ENCODE assay signal across 9 cellular contexts in the genomic region with DNA sequence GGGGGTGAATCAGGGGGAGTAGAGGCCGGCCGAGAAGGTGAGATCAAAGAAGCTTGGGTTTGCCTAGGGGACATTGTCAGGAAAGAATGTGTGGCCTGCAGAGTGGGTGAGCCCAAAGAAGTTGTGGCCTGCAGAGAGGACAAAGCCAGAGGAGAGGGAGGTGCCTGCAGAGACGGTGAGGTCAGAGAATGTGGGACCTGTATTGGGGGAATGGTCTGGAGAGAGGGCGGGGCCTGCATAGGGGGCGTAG. TPM values are rescaled to one million over a fixed set of nuclear protein-coding genes. Genes with fewer than 3 reads are reported as not detected.
A peak's percentile ranks its signal among the peaks of the same experiment; 100 is the strongest.
DNase-seq lines count a peak whose midpoint lies in the region; ATAC-seq and TF ChIP-seq lines count a peak whose summit lies in the region.
"Had no signal": no experiment of that assay in that cellular context is flagged by ENCODE, and none has a peak within 500 bp of the region (broad histone marks: within the 10 kb centered on the region; RNA-seq: fewer than 3 reads in every experiment).

No MANE protein-coding gene starts in this region.

- peak overlapping the region in 1 of 2 experiments; percentile 63; a peak in 2 of 4 replicates for H3K4me3 ChIP-seq in Panc1 (ENCODE audit: low read depth in 2 of 2, low read length in 2 of 2)

- H3K9me3 Mint-ChIP-seq in endothelial cell (ENCODE audit: unreplicated experiment) (no peaks in the 10 kb centered on the region), progenitor cell of endocrine pancreas (ENCODE audit: low read depth) (peaks cover 2% of the 10 kb centered on the region)

- POLR2A ChIA-PET in Panc1 (lab: Charles Lee): no interaction called here

- no TSS peak for BruUV-seq in Panc1 (replicated peaks; lab: Mats Ljungman, UMichigan)

- H3K27ac Mint-ChIP-seq in endothelial cell (ENCODE audit: unreplicated experiment) (no peak overlapping the region), progenitor cell of endocrine pancreas (peak overlapping the region; percentile 46)

- H3K4me3 Mint-ChIP-seq in endothelial cell (ENCODE audit: unreplicated experiment): peak overlapping the region; percentile 26
- H3K4me3 Mint-ChIP-seq in progenitor cell of endocrine pancreas (ENCODE audit: low read depth): peak overlapping the region; percentile 64

- in situ Hi-C loops in Panc1 (cut with HindIII; ENCODE audit: low pct_unique_long_range_greater_than_20kb, low sequenced_read_pairs): no loop called here

- intact Hi-C loops in Panc1 (cut with micrococcal nuclease; ENCODE audit: unreplicated experiment): no loop called here

- H3K36me3 ChIP-seq in Panc1 (ENCODE audit: control insufficient read depth, insufficient read depth, low read length): no peaks in the 10 kb centered on the region

- H3K27ac ChIP-seq in Panc1 (ENCODE audit: low read length): no peak overlapping the region

- no peaks in the 10 kb centered on the region for H3K9me3 ChIP-seq in Panc1 (ENCODE audit: control insufficient read depth, insufficient read depth, low read depth, low read length)

- H3K4me1 Mint-ChIP-seq in endothelial cell (ENCODE audit: unreplicated experiment): no peaks in the 10 kb centered on the region
- peaks cover 8% of the 10 kb centered on the region for H3K4me1 Mint-ChIP-seq in progenitor cell of endocrine pancreas (ENCODE audit: low read depth)

- H3K36me3 Mint-ChIP-seq in endothelial cell (ENCODE audit: low read depth, unreplicated experiment) (no peaks in the 10 kb centered on the region), progenitor cell of endocrine pancreas (ENCODE audit: insufficient read depth) (peaks cover 12% of the 10 kb centered on the region)

- ATAC-seq in Panc1 (peak; percentile 44), HG02610 (IDR thresholded peaks at IDR 0.05; ENCODE audit: unreplicated experiment) (no peak)

- CTCF ChIA-PET in Panc1 (lab: Charles Lee): no interaction called here

- no peaks in the 10 kb centered on the region for H3K27me3 ChIP-seq in Panc1 (ENCODE audit: control insufficient read depth, insufficient read depth, low read length)

- H3K27me3 Mint-ChIP-seq in endothelial cell (ENCODE audit: unreplicated experiment): peaks cover 20% of the 10 kb centered on the region
- peaks cover 11% of the 10 kb centered on the region for H3K27me3 Mint-ChIP-seq in progenitor cell of endocrine pancreas

- H3K4me1 ChIP-seq in Panc1 (ENCODE audit: control insufficient read depth, insufficient read depth, low read length): no peaks in the 10 kb centered on the region

- TF ChIP-seq CTCF in Panc1 (IDR thresholded peaks at IDR 0.05) (no peak), endothelial cell (IDR thresholded peaks at IDR 0.05; ENCODE audit: unreplicated experiment) (no peak), progenitor cell of endocrine pancreas (IDR thresholded peaks at IDR 0.05; ENCODE audit: unreplicated experiment) (no peak)

- DNase-seq in SIG-M5 (lab: John Stamatoyannopoulos, UW) (peak; percentile 26), SIG-M5 treated with dmso at 0.1 percent for 504 hours (lab: John Stamatoyannopoulos, UW; ENCODE audit: unreplicated experiment) (no peak), Panc1 (ENCODE audit: low read depth, low spot score) (no peak), endothelial cell (ENCODE audit: low spot score) (no peak), progenitor cell of endocrine pancreas (ENCODE audit: low spot score, unreplicated experiment) (no peak), KG1 (lab: John Stamatoyannopoulos, UW) (no peak), NCI-H1105 treated with DMSO at 0.1 percent for 48 hours (lab: John Stamatoyannopoulos, UW) (no peak)

RNA-seq across cellular contexts. Expression of a gene that starts 3.0 kb away (rescaled TPM):
- 3.7 TPM for total RNA-seq in Panc1 (2021; ENCODE audit: unreplicated experiment)
- 8.8 TPM for polyA plus RNA-seq in Panc1 (2012; ENCODE audit: insufficient read length)
- 0.23 TPM for total RNA-seq in endothelial cell (ENCODE audit: unreplicated experiment)
- total RNA-seq in progenitor cell of endocrine pancreas: 37.4 and 40.4 TPM in 2 replicates
- total RNA-seq: myocyte had no signal

RNA-seq across cellular contexts. Expression of a gene that starts 17.1 kb away (rescaled TPM):
- total RNA-seq in Panc1 (2021; ENCODE audit: unreplicated experiment): 5.0 TPM
- 4.4 TPM for polyA plus RNA-seq in Panc1 (2012; ENCODE audit: insufficient read length)
- total RNA-seq in endothelial cell (ENCODE audit: unreplicated experiment): 0.08 TPM
- total RNA-seq in progenitor cell of endocrine pancreas: 3.6 and 3.9 TPM in 2 replicates

RNA-seq across cellular contexts. Expression of a gene that starts 32.5 kb away (rescaled TPM):
- total RNA-seq in Panc1 (2021; ENCODE audit: unreplicated experiment) (32.9 TPM), endothelial cell (ENCODE audit: unreplicated experiment) (31.1 TPM), progenitor cell of endocrine pancreas (50.7 and 53.5 TPM in 2 replicates)
- 35.2 TPM for polyA plus RNA-seq in Panc1 (2012; ENCODE audit: insufficient read length)

RNA-seq across cellular contexts. Expression of a gene that starts 41.2 kb away (rescaled TPM):
- total RNA-seq in Panc1 (2021; ENCODE audit: unreplicated experiment): 6.4 TPM
- polyA plus RNA-seq in Panc1 (2012; ENCODE audit: insufficient read length): 19.5 TPM
- 20.4 TPM for total RNA-seq in endothelial cell (ENCODE audit: unreplicated experiment)
- 15.2 and 16.2 TPM in 2 replicates for total RNA-seq in progenitor cell of endocrine pancreas

RNA-seq across cellular contexts. Expression of a gene that starts 43.4 kb away (rescaled TPM):
- 12.5 TPM for total RNA-seq in Panc1 (2021; ENCODE audit: unreplicated experiment)
- 38.6 TPM for polyA plus RNA-seq in Panc1 (2012; ENCODE audit: insufficient read length)
- total RNA-seq in endothelial cell (ENCODE audit: unreplicated experiment): not detected
- 0.67 and 1.1 TPM in 2 replicates for total RNA-seq in progenitor cell of endocrine pancreas
